ENCODE assay signal across 8 cellular contexts in the genomic region with DNA sequence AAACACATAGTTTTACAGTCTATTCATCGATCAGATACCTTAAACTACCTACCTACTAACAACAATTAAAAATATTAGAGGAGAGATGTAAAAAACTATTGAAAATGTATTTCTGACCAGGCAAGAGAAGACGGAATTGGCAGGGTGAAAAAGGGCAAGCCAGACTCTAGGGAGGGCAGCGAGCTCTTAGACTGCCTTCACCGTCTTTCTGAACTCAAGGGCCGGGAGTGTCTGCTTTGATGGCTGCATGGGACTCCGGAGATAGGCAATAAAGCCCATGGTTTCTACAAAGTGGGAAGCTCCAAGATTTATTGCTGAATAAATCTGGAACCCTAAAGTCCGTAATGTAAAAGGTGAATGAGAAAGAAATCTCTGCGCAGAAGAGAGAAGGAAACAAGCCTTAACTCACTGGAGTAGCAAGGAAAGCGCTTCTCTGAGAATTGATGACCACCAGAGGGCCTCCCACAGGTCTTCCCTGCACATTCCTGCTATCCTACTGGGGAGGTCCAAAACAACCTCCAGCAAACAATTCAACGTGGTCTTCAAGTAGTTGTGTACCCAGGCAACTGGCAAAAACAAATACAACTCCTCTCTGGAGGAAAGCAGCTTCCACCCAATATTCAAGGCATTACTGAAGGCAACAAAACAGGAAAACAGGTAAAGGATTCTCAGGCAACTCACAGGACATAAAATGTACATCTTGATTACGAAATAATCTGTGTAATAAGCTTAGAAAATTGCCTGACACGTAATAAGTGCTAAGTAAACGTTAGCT.
DNase-seq lines count a peak whose midpoint lies in the region; ATAC-seq and TF ChIP-seq lines count a peak whose summit lies in the region.

No MANE protein-coding gene starts in this region.

- H3K9me3 ChIP-seq in BE2C = no peaks in the 10 kb centered on the region
- H3K9me3 ChIP-seq in iPS-18a (ENCODE audit: control insufficient read depth, low read depth, low read length) = no peaks in the 10 kb centered on the region

- peak overlapping the region; percentile 49 for H3K27ac ChIP-seq in iPS-18a (ENCODE audit: low read length)

- peak; percentile 12 for DNase-seq in BE2C
- peak; percentile 30 for DNase-seq in HuH-7 (ENCODE audit: low spot score)
- DNase-seq in GM13976 (ENCODE audit: low spot score) = no peak

- in situ Hi-C loops in GM13976 (cut with MboI; ENCODE audit: low sequenced_read_pairs, unreplicated experiment) = no loop called here

- H3K4me1 ChIP-seq in BE2C (no peaks in the 10 kb centered on the region), iPS-18a (ENCODE audit: control insufficient read depth, low read depth, low read length) (peaks cover 4% of the 10 kb centered on the region)

- H3K4me3 ChIP-seq in BE2C (ENCODE audit: low read depth, low read length) (no peak overlapping the region), iPS-18a (ENCODE audit: low read length) (no peak overlapping the region)

- no peak overlapping the region for H3K9ac ChIP-seq in iPS-18a (ENCODE audit: low read length)

- H3K27me3 ChIP-seq in BE2C = no peaks in the 10 kb centered on the region
- no peaks in the 10 kb centered on the region for H3K27me3 ChIP-seq in iPS-18a (ENCODE audit: control insufficient read depth, insufficient read depth, low read length)

- ATAC-seq in SK-N-SH treated with all-trans-retinoic acid at 6 μM for 48 hours (peak; percentile 94), HG02870 (IDR thresholded peaks at IDR 0.05; ENCODE audit: unreplicated experiment) (no peak), GM21619 (IDR thresholded peaks at IDR 0.05; ENCODE audit: unreplicated experiment) (no peak), GM18519 (IDR thresholded peaks at IDR 0.05; ENCODE audit: low FRiP score, unreplicated experiment) (no peak)

- H3K36me3 ChIP-seq in BE2C = no peaks in the 10 kb centered on the region
- no peaks in the 10 kb centered on the region for H3K36me3 ChIP-seq in iPS-18a (ENCODE audit: control insufficient read depth, low read depth, low read length)

- TF ChIP-seq CTCF in BE2C (IDR thresholded peaks at IDR 0.05; ENCODE audit: low read depth, low read length) (peak; percentile 53), GM13976 (IDR thresholded peaks at IDR 0.05; ENCODE audit: borderline replicate concordance, control extremely low read depth, extremely low read depth, insufficient read depth, missing control alignments) (no peak)

TF ChIP-seq in SK-N-SH treated with all-trans-retinoic acid at 6 μM for 48 hours, 23 proteins besides CTCF, POLR2A, EP300 and RAD21:
- TF ChIP-seq ZFP3 (CRISPR knock-in tag; IDR thresholded peaks at IDR 0.05) (0 out of 2 replicates have a peak, but pooled peaks have one; percentile 50), TOX (CRISPR knock-in tag; IDR thresholded peaks at IDR 0.05; ENCODE audit: borderline replicate concordance) (no peak)
